ENCODE assay signal across 9 cellular contexts in genomic region chr9:32426278-32426939, GRCh38. TPM values are rescaled to one million over a fixed set of nuclear protein-coding genes. Genes with fewer than 3 reads are reported as not detected.
DNase-seq lines count a peak whose midpoint lies in the region; ATAC-seq, FAIRE-seq and TF ChIP-seq lines count a peak whose summit lies in the region.
"Had no signal": no experiment of that assay in that cellular context is flagged by ENCODE, and none has a peak within 500 bp of the region (broad histone marks: within the 10 kb centered on the region; RNA-seq: fewer than 3 reads in every experiment).

No MANE protein-coding gene starts in this region.

- intact Hi-C loops in naive thymus-derived CD4-positive, alpha-beta T cell (cut with micrococcal nuclease), result no loop called here

- no peak overlapping the region for H3K27ac ChIP-seq in naive thymus-derived CD4-positive, alpha-beta T cell (ENCODE audit: low read depth, low read length)

- POLR2A ChIA-PET in naive thymus-derived CD4-positive, alpha-beta T cell (lab: Charles Lee), result no interaction called here

- H3K4me1 Mint-ChIP-seq in naive thymus-derived CD4-positive, alpha-beta T cell, result peaks cover 0 to 6% (median 0%) of the 10 kb centered on the region in 7 donors

- no peaks in the 10 kb centered on the region for H3K4me1 ChIP-seq in naive thymus-derived CD4-positive, alpha-beta T cell (ENCODE audit: control insufficient read depth in 2 of 2, insufficient read depth in 2 of 2, low read length in 2 of 2)

- peaks cover 2% of the 10 kb centered on the region for H3K36me3 ChIP-seq in bronchial epithelial cell (ENCODE audit: control insufficient read depth, insufficient read depth, low read length)
- peaks cover 0 to 29% (median 0%) of the 10 kb centered on the region in 3 experiments for H3K36me3 ChIP-seq in naive thymus-derived CD4-positive, alpha-beta T cell (ENCODE audit: control insufficient read depth in 2 of 3, insufficient read depth in 3 of 3, low read length in 3 of 3)

- no peaks in the 10 kb centered on the region for H3K27me3 Mint-ChIP-seq in naive thymus-derived CD4-positive, alpha-beta T cell
- H3K27me3 Mint-ChIP-seq: activated naive CD8-positive, alpha-beta T cell had no signal

- H3K9me3 Mint-ChIP-seq in naive thymus-derived CD4-positive, alpha-beta T cell, result no peaks in the 10 kb centered on the region

- DNase-seq in EH (ENCODE audit: low read depth) (peak; percentile 78), bronchial epithelial cell (ENCODE audit: low read depth) (peak; percentile 81), iPS-NIHi11 (ENCODE audit: low spot score) (no peak)
- DNase-seq in naive thymus-derived CD4-positive, alpha-beta T cell, result no peak
- no peak for DNase-seq in stimulated activated CD8-positive, alpha-beta memory T cell treated with anti-CD3 and anti-CD28 coated beads, Interleukin-4, amount 100 ng/mL, for 48 hours
- DNase-seq in NK-92 treated with Interleukin-12 subunit alpha and Interleukin-12 subunit beta, amount 100 ng/mL, for 24 hours (lab: John Stamatoyannopoulos, UW), result no peak

- FAIRE-seq in bronchial epithelial cell (lab: Jason Lieb, UNC), result no peak

- CTCF ChIA-PET in naive thymus-derived CD4-positive, alpha-beta T cell (lab: Charles Lee), result interaction anchor here (3.5 kb wide), 1 partner anchor 47 kb away, joined by 16 read pairs; no protein-coding TSS in a partner anchor

- TF ChIP-seq CTCF in bronchial epithelial cell (IDR thresholded peaks at IDR 0.05; ENCODE audit: insufficient read depth, low read length, severe bottlenecking), result no peak

- ATAC-seq in HG03460 (IDR thresholded peaks at IDR 0.05; ENCODE audit: unreplicated experiment) (peak; percentile 58), GM18517 (IDR thresholded peaks at IDR 0.05; ENCODE audit: unreplicated experiment) (no peak)
- no peak for ATAC-seq in naive thymus-derived CD4-positive, alpha-beta T cell

- H3K4me3 Mint-ChIP-seq in naive thymus-derived CD4-positive, alpha-beta T cell, result no peak overlapping the region
- H3K4me3 Mint-ChIP-seq: activated naive CD8-positive, alpha-beta T cell had no signal

- H3K36me3 Mint-ChIP-seq in naive thymus-derived CD4-positive, alpha-beta T cell, result peaks cover 5 to 36% (median 16%) of the 10 kb centered on the region in 5 donors

- H3K9me3 ChIP-seq in naive thymus-derived CD4-positive, alpha-beta T cell (ENCODE audit: control insufficient read depth in 2 of 3, low read length in 3 of 3), result no peaks in the 10 kb centered on the region

- no peak overlapping the region for H3K4me3 ChIP-seq in bronchial epithelial cell (ENCODE audit: low read depth, low read length)
- no peak overlapping the region for H3K4me3 ChIP-seq in naive thymus-derived CD4-positive, alpha-beta T cell (ENCODE audit: low read length)

- no peaks in the 10 kb centered on the region for H3K27me3 ChIP-seq in bronchial epithelial cell (ENCODE audit: control insufficient read depth, insufficient read depth, low read length)
- H3K27me3 ChIP-seq in naive thymus-derived CD4-positive, alpha-beta T cell (ENCODE audit: control insufficient read depth in 2 of 2, insufficient read depth in 2 of 2, low read length in 2 of 2), result no peaks in the 10 kb centered on the region

- peak overlapping the region in 5 of 9 donors; percentile 15 to 82 (median 47) for H3K27ac Mint-ChIP-seq in naive thymus-derived CD4-positive, alpha-beta T cell

RNA-seq across cellular contexts. Expression of gene ACO1, which starts 42.0 kb away (rescaled TPM):
- 11.8 and 12.9 TPM in 2 replicates for total RNA-seq in bronchial epithelial cell
- total RNA-seq in naive thymus-derived CD4-positive, alpha-beta T cell, result 10 to 100 TPM in 1 of 5 experiments, 1 to 10 TPM in 4; 4.7 to 10.5 (median 7.4) TPM
- polyA plus RNA-seq in naive thymus-derived CD4-positive, alpha-beta T cell, result 10 to 100 TPM in 1 of 2 donors, 1 to 10 TPM in 1; 9.6 to 12.3 TPM

Comparison
In these comparisons a context has a peak if more than half of its experiments do, and no peak if none do; other contexts are left out.
1. DNase-seq: peak in EH (single experiment) and bronchial epithelial cell (single experiment); none in naive thymus-derived CD4-positive, alpha-beta T cell (0 of 9), stimulated activated CD8-positive, alpha-beta memory T cell treated with anti-CD3 and anti-CD28 coated beads, Interleukin-4, amount 100 ng/mL, for 48 hours (single experiment), iPS-NIHi11 (single experiment) and NK-92 treated with Interleukin-12 subunit alpha and Interleukin-12 subunit beta, amount 100 ng/mL, for 24 hours (single experiment).